ENCODE assay signal across 21 cellular contexts in genomic region chr3:122880624-122881023, GRCh38.
A peak's percentile ranks its signal among the peaks of the same experiment; 100 is the strongest.
DNase-seq lines count a peak whose midpoint lies in the region; ATAC-seq, FAIRE-seq and TF ChIP-seq lines count a peak whose summit lies in the region.
"Had no signal": no experiment of that assay in that cellular context is flagged by ENCODE, and none has a peak within 500 bp of the region (broad histone marks: within the 10 kb centered on the region; RNA-seq: fewer than 3 reads in every experiment).

No MANE protein-coding gene starts in this region.

- intact Hi-C loops in Caco-2 (cut with micrococcal nuclease; ENCODE audit: unreplicated experiment) (no loop called here), pancreas (cut with DNase I) (no loop called here)

- H3K36me3 Mint-ChIP-seq in Caco-2 (ENCODE audit: insufficient read depth, unreplicated experiment): peaks cover 20% of the 10 kb centered on the region
- no peaks in the 10 kb centered on the region for H3K36me3 Mint-ChIP-seq in activated CD8-positive, alpha-beta T cell treated with anti-CD3 and anti-CD28 coated beads, Interleukin-2, amount 10 ng/mL, durations not matched to agents 7 days and 5 days (ENCODE audit: low read depth)

- H3K27ac ChIP-seq in hepatocyte: peak overlapping the region; percentile 47
- no peak overlapping the region for H3K27ac ChIP-seq in pancreas
- H3K27ac ChIP-seq: GM23248 had no signal

- H3K36me3 ChIP-seq in Caco-2 (ENCODE audit: control insufficient read depth, insufficient read depth, low read length): no peaks in the 10 kb centered on the region
- H3K36me3 ChIP-seq in hepatocyte (replicated peaks; ENCODE audit: insufficient read depth, low read depth): no peaks in the 10 kb centered on the region
- H3K36me3 ChIP-seq in pancreas: no peaks in the 10 kb centered on the region

- H4K20me1 ChIP-seq in hepatocyte (ENCODE audit: insufficient read depth, poor library complexity, severe bottlenecking): no peaks in the 10 kb centered on the region

- H2AFZ ChIP-seq in hepatocyte: no peak overlapping the region
- H2AFZ ChIP-seq: GM23248 had no signal

- H3K4me1 Mint-ChIP-seq in Caco-2 (ENCODE audit: low read depth, unreplicated experiment): no peaks in the 10 kb centered on the region
- H3K4me1 Mint-ChIP-seq in activated CD8-positive, alpha-beta T cell treated with anti-CD3 and anti-CD28 coated beads, Interleukin-2, amount 10 ng/mL, durations not matched to agents 7 days and 5 days (ENCODE audit: low read depth): peaks cover 8% of the 10 kb centered on the region

- peak overlapping the region; percentile 25 for H3K4me2 ChIP-seq in hepatocyte
- H3K4me2 ChIP-seq: SK-N-SH had no signal

- H3K9me2 ChIP-seq in hepatocyte (replicated peaks; ENCODE audit: insufficient read depth): no peaks in the 10 kb centered on the region
- H3K9me2 ChIP-seq: SK-N-SH had no signal

- 58% methylated on average over 4 of the region's 4 CpGs for WGBS in hepatocyte (ENCODE audit: low lambda C conversion rate, missing lambda C conversion rate)
- 35 to 43% methylated on average over 4 of the region's 4 CpGs for WGBS in pancreas, 2 donors

- H3K9me3 ChIP-seq in Caco-2: no peaks in the 10 kb centered on the region; the same call in 1 of the 2 replicates
- H3K9me3 ChIP-seq in hepatocyte (ENCODE audit: low read depth): no peaks in the 10 kb centered on the region
- H3K9me3 ChIP-seq in pancreas: no peaks in the 10 kb centered on the region
- H3K9me3 ChIP-seq: SK-N-SH had no signal

- ATAC-seq in pancreas (peak; percentile 55 to 92 (median 82)), GM19395 (IDR thresholded peaks at IDR 0.05; ENCODE audit: unreplicated experiment) (no peak)
- no peak for ATAC-seq in activated CD8-positive, alpha-beta T cell treated with anti-CD3 and anti-CD28 coated beads, Interleukin-2, amount 10 ng/mL, durations not matched to agents 7 days and 5 days
- ATAC-seq: CD8-positive, alpha-beta T cell had no signal

- CTCF ChIA-PET in Caco-2 (lab: Charles Lee): interaction anchor here (0.6 to 0.8 kb wide), 2 partner anchors 13 to 126 kb away, joined by 3 read pairs; no protein-coding TSS in a partner anchor
- CTCF ChIA-PET in activated CD8-positive, alpha-beta T cell treated with anti-CD3 and anti-CD28 coated beads, Interleukin-2, amount 10 ng/mL, durations not matched to agents 7 days and 5 days (lab: Charles Lee): no interaction called here

- no peak overlapping the region for H3K4me3 ChIP-seq in Caco-2 (ENCODE audit: low read depth, low read length)
- H3K4me3 ChIP-seq in hepatocyte: no peak overlapping the region
- no peak overlapping the region for H3K4me3 ChIP-seq in pancreas
- H3K4me3 ChIP-seq: GM23248 had no signal

- H3K27me3 Mint-ChIP-seq in Caco-2 (ENCODE audit: insufficient read depth, unreplicated experiment): no peaks in the 10 kb centered on the region
- no peaks in the 10 kb centered on the region for H3K27me3 Mint-ChIP-seq in activated CD8-positive, alpha-beta T cell treated with anti-CD3 and anti-CD28 coated beads, Interleukin-2, amount 10 ng/mL, durations not matched to agents 7 days and 5 days (ENCODE audit: low read depth)

- H3K27ac Mint-ChIP-seq in Caco-2 (ENCODE audit: unreplicated experiment): no peak overlapping the region
- no peak overlapping the region for H3K27ac Mint-ChIP-seq in activated CD8-positive, alpha-beta T cell treated with anti-CD3 and anti-CD28 coated beads, Interleukin-2, amount 10 ng/mL, durations not matched to agents 7 days and 5 days
- H3K27ac Mint-ChIP-seq: CD8-positive, alpha-beta T cell had no signal

- no peaks in the 10 kb centered on the region for H3K27me3 ChIP-seq in Caco-2 (replicated peaks; ENCODE audit: control insufficient read depth, insufficient read depth, low read length)
- H3K27me3 ChIP-seq in hepatocyte: no peaks in the 10 kb centered on the region
- H3K27me3 ChIP-seq in pancreas: no peaks in the 10 kb centered on the region

- DNase-seq in Caco-2 (peak; percentile 16 to 48), MV-4-11 (lab: John Stamatoyannopoulos, UW) (peak; percentile 8), hepatocyte (ENCODE audit: low spot score) (peak; percentile 77), pancreas (peak in 1 of 6 donors; percentile 33), NCI-H187 treated with DMSO at 0.1 percent for 48 hours (lab: John Stamatoyannopoulos, UW) (no peak)
- DNase-seq in activated CD8-positive, alpha-beta T cell treated with anti-CD3 and anti-CD28 coated beads, Interleukin-2, amount 10 ng/mL, durations not matched to agents 7 days and 5 days: no peak
- DNase-seq: AML-193; C1 segment of cervical spinal cord; Calu3; CD8-positive, alpha-beta T cell; DMS153; GM23248; Kasumi-1; NCI-H1417; NCI-H1694 treated with DMSO at 0.1 percent for 48 hours; NCI-H446; NCI-H526; SIG-M5; SK-N-SH had no signal

- no peak overlapping the region for H3K4me3 Mint-ChIP-seq in Caco-2 (ENCODE audit: unreplicated experiment)
- H3K4me3 Mint-ChIP-seq in activated CD8-positive, alpha-beta T cell treated with anti-CD3 and anti-CD28 coated beads, Interleukin-2, amount 10 ng/mL, durations not matched to agents 7 days and 5 days: no peak overlapping the region
- H3K4me3 Mint-ChIP-seq: CD8-positive, alpha-beta T cell had no signal

- no TSS peak for BruUV-seq in Caco-2 (replicated peaks; lab: Mats Ljungman, UMichigan)

- no peaks in the 10 kb centered on the region for H3K79me2 ChIP-seq in hepatocyte

- H3K9me3 Mint-ChIP-seq in Caco-2 (ENCODE audit: unreplicated experiment): no peaks in the 10 kb centered on the region
- H3K9me3 Mint-ChIP-seq in activated CD8-positive, alpha-beta T cell treated with anti-CD3 and anti-CD28 coated beads, Interleukin-2, amount 10 ng/mL, durations not matched to agents 7 days and 5 days (ENCODE audit: insufficient read depth): no peaks in the 10 kb centered on the region
- H3K9me3 Mint-ChIP-seq: CD8-positive, alpha-beta T cell had no signal

- H3K4me1 ChIP-seq in Caco-2: no peaks in the 10 kb centered on the region
- H3K4me1 ChIP-seq in hepatocyte (ENCODE audit: insufficient read depth): peaks cover 12% of the 10 kb centered on the region
- H3K4me1 ChIP-seq in pancreas: no peaks in the 10 kb centered on the region

- FAIRE-seq in pancreas (lab: Jason Lieb, UNC): no peak
- FAIRE-seq: GM12891 had no signal

- POLR2A ChIA-PET in Caco-2 (lab: Charles Lee): no interaction called here
- POLR2A ChIA-PET in activated CD8-positive, alpha-beta T cell treated with anti-CD3 and anti-CD28 coated beads, Interleukin-2, amount 10 ng/mL, durations not matched to agents 7 days and 5 days (lab: Charles Lee): no interaction called here

- TF ChIP-seq CTCF in Caco-2 (IDR thresholded peaks at IDR 0.05; ENCODE audit: insufficient read depth in 1 of 2, low read depth in 1 of 2, low read length in 1 of 2, severe bottlenecking in 1 of 2, unreplicated experiment in 1 of 2): no peak
- TF ChIP-seq CTCF in hepatocyte (IDR thresholded peaks at IDR 0.05; ENCODE audit: poor library complexity): no peak
- TF ChIP-seq CTCF in pancreas (IDR thresholded peaks at IDR 0.05): no peak

Comparison
In these comparisons a context has a peak if more than half of its experiments do, and no peak if none do; other contexts are left out.
1. DNase-seq: peak in Caco-2 (2 of 2), MV-4-11 (single experiment) and hepatocyte (single experiment); none in activated CD8-positive, alpha-beta T cell treated with anti-CD3 and anti-CD28 coated beads, Interleukin-2, amount 10 ng/mL, durations not matched to agents 7 days and 5 days (single experiment) and NCI-H187 treated with DMSO at 0.1 percent for 48 hours (single experiment).
2. ATAC-seq: peak in pancreas (4 of 4); none in activated CD8-positive, alpha-beta T cell treated with anti-CD3 and anti-CD28 coated beads, Interleukin-2, amount 10 ng/mL, durations not matched to agents 7 days and 5 days (single experiment) and GM19395 (single experiment).